ENCODE assay signal across 15 cellular contexts in genomic region chr11:76666830-76667229, GRCh38. TPM values are rescaled to one million over a fixed set of nuclear protein-coding genes. Genes with fewer than 3 reads are reported as not detected.
A peak's percentile ranks its signal among the peaks of the same experiment; 100 is the strongest.
DNase-seq lines count a peak whose midpoint lies in the region; ATAC-seq and TF ChIP-seq lines count a peak whose summit lies in the region.
"Had no signal": no experiment of that assay in that cellular context is flagged by ENCODE, and none has a peak within 500 bp of the region (broad histone marks: within the 10 kb centered on the region; RNA-seq: fewer than 3 reads in every experiment).

No MANE protein-coding gene starts in this region.

- peaks cover 6% of the 10 kb centered on the region for H3K36me3 Mint-ChIP-seq in effector memory CD8-positive, alpha-beta T cell (ENCODE audit: insufficient read depth)
- H3K36me3 Mint-ChIP-seq: activated CD8-positive, alpha-beta memory T cell treated with anti-CD3 and anti-CD28 coated beads, Interleukin-2, amount 10 ng/mL, durations not matched to agents 7 days and 5 days had no signal

- intact Hi-C loops in left cardiac atrium (cut with DNase I) (loop anchor here in 1 of 2 donors (10.0 kb wide), 1 partner anchor 52 kb away; no protein-coding TSS in a partner anchor), esophagus muscularis mucosa (cut with DNase I) (no loop called here), uterus (cut with DNase I; ENCODE audit: low total_unique reads) (no loop called here)

- H3K27ac ChIP-seq in cardiac muscle cell (peak overlapping the region; percentile 1), esophagus muscularis mucosa (replicated peaks in 1 of 4) (peak overlapping the region; percentile 34 to 83 (median 57)), osteoblast (ENCODE audit: low read depth, low read length) (peak overlapping the region; percentile 0), uterus (peak overlapping the region; percentile 77 to 83)

- H3K36me3 ChIP-seq in cardiac muscle cell (no peaks in the 10 kb centered on the region), esophagus muscularis mucosa (peaks cover 0 to 31% (median 5%) of the 10 kb centered on the region in 4 donors), osteoblast (ENCODE audit: insufficient read depth, low read length) (peaks cover 15% of the 10 kb centered on the region), uterus (no peaks in the 10 kb centered on the region)

- TF ChIP-seq CTCF in cardiac muscle cell (IDR thresholded peaks at IDR 0.05; ENCODE audit: low read depth, low read length) (no peak), esophagus muscularis mucosa (IDR thresholded peaks at IDR 0.05) (no peak), osteoblast (IDR thresholded peaks at IDR 0.05; ENCODE audit: extremely low read depth, low read depth, low read length) (no peak), uterus (IDR thresholded peaks at IDR 0.05) (no peak)

- TF ChIP-seq POLR2A in esophagus muscularis mucosa (IDR thresholded peaks at IDR 0.05; ENCODE audit: low read depth) (no peak), uterus (IDR thresholded peaks at IDR 0.05) (no peak)

- H3K9me3 ChIP-seq in cardiac muscle cell (ENCODE audit: low read depth) (no peaks in the 10 kb centered on the region), esophagus muscularis mucosa (no peaks in the 10 kb centered on the region), osteoblast (ENCODE audit: low read depth, low read length) (no peaks in the 10 kb centered on the region), uterus (no peaks in the 10 kb centered on the region)

- H3K4me2 ChIP-seq in osteoblast (ENCODE audit: insufficient read depth, low read length), result peak overlapping the region; percentile 93

- no peaks in the 10 kb centered on the region for H3K27me3 Mint-ChIP-seq in effector memory CD8-positive, alpha-beta T cell

- WGBS in esophagus muscularis mucosa, result 88% methylated on average over 5 of the region's 5 CpGs

- peaks cover 25 to 31% of the 10 kb centered on the region in 2 donors for H3K4me1 Mint-ChIP-seq in effector memory CD8-positive, alpha-beta T cell (ENCODE audit: low read depth in 2 of 2)

- H3K4me3 ChIP-seq in cardiac muscle cell (no peak overlapping the region), esophagus muscularis mucosa (peak overlapping the region; percentile 59 to 74 (median 64)), osteoblast (ENCODE audit: insufficient read depth, low read length) (peak overlapping the region; percentile 14), uterus (no peak overlapping the region)

- H3K79me2 ChIP-seq in osteoblast (ENCODE audit: insufficient read depth, low read length), result peaks cover 39% of the 10 kb centered on the region

- H3K4me1 ChIP-seq in cardiac muscle cell (ENCODE audit: low read depth) (peaks cover 7% of the 10 kb centered on the region), esophagus muscularis mucosa (peaks cover 36 to 56% (median 48%) of the 10 kb centered on the region in 4 donors), osteoblast (ENCODE audit: insufficient read depth, low read length) (peaks cover 37% of the 10 kb centered on the region), uterus (no peaks in the 10 kb centered on the region)

- H3K9me3 Mint-ChIP-seq in effector memory CD8-positive, alpha-beta T cell, result no peaks in the 10 kb centered on the region

- H3K27ac Mint-ChIP-seq in effector memory CD8-positive, alpha-beta T cell, result peak overlapping the region in 1 of 2 donors; percentile 84
- H3K27ac Mint-ChIP-seq: activated CD8-positive, alpha-beta memory T cell treated with anti-CD3 and anti-CD28 coated beads, Interleukin-2, amount 10 ng/mL, durations not matched to agents 7 days and 5 days had no signal

- H3K27me3 ChIP-seq in cardiac muscle cell, result no peaks in the 10 kb centered on the region
- peaks cover 0 to 30% (median 4%) of the 10 kb centered on the region in 4 donors for H3K27me3 ChIP-seq in esophagus muscularis mucosa
- H3K27me3 ChIP-seq in osteoblast (ENCODE audit: insufficient read depth, low read length), result no peaks in the 10 kb centered on the region
- no peaks in the 10 kb centered on the region for H3K27me3 ChIP-seq in uterus

- TF ChIP-seq EP300 in esophagus muscularis mucosa (IDR thresholded peaks at IDR 0.05), result no peak

- no peak overlapping the region for H3K4me3 Mint-ChIP-seq in effector memory CD8-positive, alpha-beta T cell
- H3K4me3 Mint-ChIP-seq: activated CD8-positive, alpha-beta memory T cell treated with anti-CD3 and anti-CD28 coated beads, Interleukin-2, amount 10 ng/mL, durations not matched to agents 7 days and 5 days had no signal

- peaks cover 20% of the 10 kb centered on the region for H4K20me1 ChIP-seq in osteoblast (ENCODE audit: insufficient read depth, low read length)

- ATAC-seq in left cardiac atrium (no peak), GM21423 (IDR thresholded peaks at IDR 0.05; ENCODE audit: unreplicated experiment) (no peak)
- no peak for ATAC-seq in effector memory CD8-positive, alpha-beta T cell (replicated peaks)
- ATAC-seq: activated CD8-positive, alpha-beta memory T cell treated with anti-CD3 and anti-CD28 coated beads, Interleukin-2, amount 10 ng/mL, durations not matched to agents 7 days and 5 days had no signal

- peak overlapping the region; percentile 53 for H2AFZ ChIP-seq in osteoblast (ENCODE audit: low read length)

- DNase-seq in cardiac muscle cell (ENCODE audit: low read depth in 1 of 2, low spot score in 1 of 2) (no peak), left cardiac atrium (no peak), esophagus muscularis mucosa (ENCODE audit: extremely low spot score) (no peak), osteoblast (ENCODE audit: insufficient read length, low spot score, missing footprints) (no peak), uterus (no peak), AML-193 (lab: John Stamatoyannopoulos, UW) (no peak)
- DNase-seq in effector memory CD8-positive, alpha-beta T cell, result no peak
- DNase-seq: activated CD8-positive, alpha-beta memory T cell treated with anti-CD3 and anti-CD28 coated beads, Interleukin-2, amount 10 ng/mL, durations not matched to agents 7 days and 5 days; effector CD4-positive, alpha-beta T cell; KBM-7; NCI-H1436; NCI-H526; small intestine had no signal

RNA-seq across cellular contexts. Expression of gene LRRC32, which starts 3.7 kb away (rescaled TPM):
- total RNA-seq in cardiac muscle cell, result 15.9 and 21.8 TPM in 2 replicates
- 6.3 and 18.8 TPM in 2 replicates for polyA plus RNA-seq in cardiac muscle cell
- total RNA-seq in left cardiac atrium, result 10 to 100 TPM; 43.8 to 88.2 TPM
- 10 to 100 TPM; 19.1 to 87.5 (median 45.3) TPM for total RNA-seq in esophagus muscularis mucosa
- total RNA-seq in osteoblast, result 37.6 and 41.3 TPM in 2 replicates
- 100 to 1,000 TPM in 1 of 4 donors, 10 to 100 TPM in 2, 1 to 10 TPM in 1; 10.0 to 121 (median 17.5) TPM for total RNA-seq in uterus
- polyA plus RNA-seq: neural cell had no signal

Comparison
In these comparisons a context has a peak if more than half of its experiments do, and no peak if none do; other contexts are left out.
1. H3K27ac ChIP-seq: peak in every context shown above with its lines; median percentile 80 in uterus; 57 in esophagus muscularis mucosa; 1 in cardiac muscle cell; 0 in osteoblast.
2. H3K4me3 ChIP-seq: peak in esophagus muscularis mucosa (4 of 4) and osteoblast (single experiment); none in cardiac muscle cell (single experiment) and uterus (0 of 2).